1 cellular context compared by ENCODE assay signal in genomic region chr19:48921721-48922500, GRCh38.
TF ChIP-seq lines count a peak whose summit lies in the region.

No MANE protein-coding gene starts in this region.

TF ChIP-seq in HepG2, 621 proteins besides CTCF, POLR2A, EP300 and RAD21:
- 0 out of 2 replicates have a peak, but pooled peaks have one; percentile 29 for TF ChIP-seq RBFOX2 (IDR thresholded peaks at IDR 0.05; ENCODE audit: low read depth, low read length)
- TF ChIP-seq POLR2AphosphoS2 (IDR thresholded peaks at IDR 0.05; ENCODE audit: low read depth, low read length), result no peak
